ENCODE assay signal across 17 cellular contexts in genomic region chr10:77424257-77424656, GRCh38.
"Had no signal": no experiment of that assay in that cellular context is flagged by ENCODE, and none has a peak within 500 bp of the region (broad histone marks: within the 10 kb centered on the region; RNA-seq: fewer than 3 reads in every experiment).

No MANE protein-coding gene starts in this region.

- H3K4me1 Mint-ChIP-seq: naive B cell had no signal

- H3K4me1 ChIP-seq: suprapubic skin, tibial nerve had no signal

- H3K36me3 ChIP-seq: heart right ventricle, right atrium auricular region, suprapubic skin, tibial nerve had no signal

- H3K27ac Mint-ChIP-seq: naive B cell had no signal

- DNase-seq: dorsolateral prefrontal cortex; effector CD8-positive, alpha-beta T cell; heart right ventricle; hypothalamus; kidney glomerular epithelial cell; mesendoderm; naive B cell; occipital lobe; psoas muscle; small intestine; stimulated activated CD4-positive, alpha-beta T cell treated with anti-CD3 and anti-CD28 coated beads, Interleukin-12 subunit alpha, Interleukin-12 subunit beta, amount 100 ng/mL, for 4 hours; stimulated activated naive CD4-positive, alpha-beta T cell had no signal

- H3K4me3 ChIP-seq: coronary artery, dorsolateral prefrontal cortex, heart right ventricle, psoas muscle, right atrium auricular region, suprapubic skin, tibial nerve had no signal

- H3K9me3 ChIP-seq: heart right ventricle, psoas muscle, right atrium auricular region, suprapubic skin, tibial nerve had no signal

- H3K36me3 Mint-ChIP-seq: naive B cell had no signal

- H3K9me3 Mint-ChIP-seq: naive B cell, nephron had no signal

- ATAC-seq: heart right ventricle, psoas muscle had no signal

- H3K27ac ChIP-seq: dorsolateral prefrontal cortex, heart right ventricle, psoas muscle, right atrium auricular region, suprapubic skin, tibial nerve had no signal

- H3K4me3 Mint-ChIP-seq: naive B cell, nephron had no signal

- H3K27me3 ChIP-seq: dorsolateral prefrontal cortex, right atrium auricular region, suprapubic skin, tibial nerve had no signal
